8 cellular contexts compared by ENCODE assay signal in genomic region chr1:84433253-84434080, GRCh38. TPM values are rescaled to one million over a fixed set of nuclear protein-coding genes. Genes with fewer than 3 reads are reported as not detected.
DNase-seq lines count a peak whose midpoint lies in the region; ATAC-seq and TF ChIP-seq lines count a peak whose summit lies in the region.

No MANE protein-coding gene starts in this region.

- H3K79me1 ChIP-seq in H9 (ENCODE audit: insufficient read depth, low read depth, low read length, poor library complexity, severe bottlenecking), result no peaks in the 10 kb centered on the region

- H3K36me3 ChIP-seq in brain microvascular endothelial cell (replicated peaks) (no peaks in the 10 kb centered on the region), iPS DF 6.9 (ENCODE audit: control insufficient read depth, insufficient read depth, low read length) (no peaks in the 10 kb centered on the region), skeletal muscle satellite cell (ENCODE audit: insufficient read depth, low read length) (no peaks in the 10 kb centered on the region)

- no peak overlapping the region for H2BK5ac ChIP-seq in H9 (ENCODE audit: insufficient read length, low read length)

- no peak overlapping the region for H4K8ac ChIP-seq in H9 (replicated peaks; ENCODE audit: insufficient read length, low read depth, low read length)

- DNase-seq in EH (ENCODE audit: low read depth) (peak; percentile 74), H9 (peak; percentile 33), NCI-H1417 treated with DMSO at 0.1 percent for 48 hours (lab: John Stamatoyannopoulos, UW) (peak; percentile 75), SW480 (ENCODE audit: low spot score) (peak; percentile 52), brain microvascular endothelial cell (peak; percentile 75), iPS DF 6.9 (ENCODE audit: low read depth, low spot score) (peak; percentile 25)

- H2AK5ac ChIP-seq in H9 (ENCODE audit: insufficient read length, low read length), result no peak overlapping the region

- no peaks in the 10 kb centered on the region for H4K20me1 ChIP-seq in H9 (ENCODE audit: control insufficient read depth, insufficient read depth, insufficient read length)

- no peak overlapping the region for H3K14ac ChIP-seq in H9 (ENCODE audit: insufficient read depth, low read length)

- TF ChIP-seq CTCF in H9 (conservative IDR thresholded peaks at IDR 0.05), result peak; percentile 84
- TF ChIP-seq CTCF in brain microvascular endothelial cell (IDR thresholded peaks at IDR 0.05; ENCODE audit: low read depth, low read length, missing control alignments), result peak; percentile 73

- H3K23me2 ChIP-seq in H9 (ENCODE audit: insufficient read length, low read depth, low read length, poor library complexity, severe bottlenecking), result no peaks in the 10 kb centered on the region

- no peak overlapping the region for H3K4me3 Mint-ChIP-seq in H9

- H2BK120ac ChIP-seq in H9 (ENCODE audit: low read depth, low read length, poor library complexity, severe bottlenecking), result no peak overlapping the region

- no peak overlapping the region for H4K5ac ChIP-seq in H9 (ENCODE audit: insufficient read length, low read depth, low read length)

- H3K18ac ChIP-seq in H9 (ENCODE audit: insufficient read length, low read depth, low read length), result no peak overlapping the region

- H3K27me3 Mint-ChIP-seq in H9 (ENCODE audit: low read depth), result peaks cover 2% of the 10 kb centered on the region; the same call in 1 of the 2 replicates

- H3K56ac ChIP-seq in H9 (ENCODE audit: insufficient read length, low read depth, low read length), result no peak overlapping the region

- H3K4me1 Mint-ChIP-seq in H9, result peaks cover 3 to 4% of the 10 kb centered on the region in 2 experiments; a peak in 2 of 4 replicates

- no peak overlapping the region for H3K27ac Mint-ChIP-seq in H9

- no peaks in the 10 kb centered on the region for H3K4me1 ChIP-seq in H9 (ENCODE audit: insufficient read depth, low read length)
- peaks cover 2% of the 10 kb centered on the region; the same call in 1 of the 2 replicates for H3K4me1 ChIP-seq in iPS DF 6.9 (ENCODE audit: control insufficient read depth, insufficient read depth, low read length)
- peaks cover 4% of the 10 kb centered on the region for H3K4me1 ChIP-seq in skeletal muscle satellite cell (ENCODE audit: control insufficient read depth, insufficient read depth, low read length)

- no peak overlapping the region for H3T11ph ChIP-seq in H9 (ENCODE audit: low read length)

- no peak overlapping the region for H3K4me2 ChIP-seq in H9 (ENCODE audit: insufficient read depth, insufficient read length, low read length)
- H3K4me2 ChIP-seq in skeletal muscle satellite cell (ENCODE audit: low read length), result peak overlapping the region; percentile 68

- H3K9me3 ChIP-seq in H9 (ENCODE audit: control insufficient read depth, low read depth, low read length) (no peaks in the 10 kb centered on the region), iPS DF 6.9 (ENCODE audit: control insufficient read depth, insufficient read depth, low read length) (no peaks in the 10 kb centered on the region), skeletal muscle satellite cell (replicated peaks; ENCODE audit: low read length) (no peaks in the 10 kb centered on the region)

- H3K4ac ChIP-seq in H9 (ENCODE audit: low read depth, low read length), result no peak overlapping the region

- WGBS in H9 (ENCODE audit: extremely low coverage, insufficient read length, low lambda C conversion rate), result no CpG with 5 or more reads among the region's 11 CpGs
- WGBS in iPS DF 6.9 (ENCODE audit: insufficient coverage, insufficient read length), result no CpG with 5 or more reads among the region's 11 CpGs

- peaks cover 4 to 9% of the 10 kb centered on the region in 2 experiments for H3K9me3 Mint-ChIP-seq in H9

- H3K9ac ChIP-seq in H9 (ENCODE audit: extremely low read depth, insufficient read length, low read length), result no peak overlapping the region
- H3K9ac ChIP-seq in skeletal muscle satellite cell (ENCODE audit: low read depth, low read length), result peak overlapping the region; percentile 47

- H3K4me3 ChIP-seq in brain microvascular endothelial cell (ENCODE audit: low read depth, low read length) (peak overlapping the region; percentile 24), iPS DF 6.9 (ENCODE audit: low read length) (no peak overlapping the region), skeletal muscle satellite cell (ENCODE audit: low read length) (peak overlapping the region; percentile 37)

- peaks cover 0 to 11% (median 0%) of the 10 kb centered on the region in 3 experiments; a peak in 2 of 7 replicates for H3K36me3 Mint-ChIP-seq in H9 (ENCODE audit: insufficient read depth in 1 of 3, low read depth in 3 of 3)

- no peak overlapping the region for H2BK20ac ChIP-seq in H9 (ENCODE audit: low read depth, low read length, poor library complexity, severe bottlenecking)

- H2AFZ ChIP-seq in H9 (ENCODE audit: low read length), result no peak overlapping the region

- no peak overlapping the region for H4K91ac ChIP-seq in H9 (ENCODE audit: insufficient read length, low read depth, low read length)

- H3K79me2 ChIP-seq in H9 (ENCODE audit: insufficient read depth, low read length), result no peaks in the 10 kb centered on the region

- no peak overlapping the region for H2BK15ac ChIP-seq in H9 (ENCODE audit: low read depth, low read length)

- H3K27ac ChIP-seq in H9 (ENCODE audit: insufficient read length, low read depth, low read length), result no peak overlapping the region
- H3K27ac ChIP-seq in brain microvascular endothelial cell, result peak overlapping the region; percentile 8
- no peak overlapping the region for H3K27ac ChIP-seq in iPS DF 6.9 (ENCODE audit: low read length)

- H3K23ac ChIP-seq in H9 (ENCODE audit: insufficient read length, low read depth, low read length), result no peak overlapping the region

- no peak for ATAC-seq in HG02571 (IDR thresholded peaks at IDR 0.05; ENCODE audit: unreplicated experiment)

- H3K27me3 ChIP-seq in H9 (ENCODE audit: insufficient read depth, low read length), result no peaks in the 10 kb centered on the region
- H3K27me3 ChIP-seq in brain microvascular endothelial cell (replicated peaks), result no peaks in the 10 kb centered on the region
- H3K27me3 ChIP-seq in iPS DF 6.9 (ENCODE audit: control insufficient read depth, insufficient read depth, low read length), result no peaks in the 10 kb centered on the region
- no peaks in the 10 kb centered on the region for H3K27me3 ChIP-seq in skeletal muscle satellite cell (ENCODE audit: control insufficient read depth, insufficient read depth, low read length)

- H2BK12ac ChIP-seq in H9 (ENCODE audit: insufficient read length, low read depth, low read length), result no peak overlapping the region

- in situ Hi-C loops in brain microvascular endothelial cell (cut with HindIII; ENCODE audit: low pct_ligation_motif_present, low sequenced_read_pairs), result loop anchor here (10.0 to 25.0 kb wide), 2 partner anchors 289 to 329 kb away; partner anchors contain the start of gene PRKACB

RNA-seq across cellular contexts. Expression of gene DNASE2B, which starts 35.2 kb away (rescaled TPM):
- total RNA-seq in H9 (2021), result not detected in 2 replicates
- total RNA-seq in skeletal muscle satellite cell (2012; rRNA removed), result not detected in 2 replicates

RNA-seq across cellular contexts. Expression of gene RPF1, which starts 45.6 kb away (rescaled TPM):
- total RNA-seq in H9 (2021), result 36.1 and 39.7 TPM in 2 replicates
- total RNA-seq in skeletal muscle satellite cell (2012; rRNA removed), result 40.1 and 48.3 TPM in 2 replicates

Comparison
In these comparisons a context has a peak if more than half of its experiments do, and no peak if none do; other contexts are left out.
1. DNase-seq: peak in every context shown above with its lines; median percentile 75 in NCI-H1417 treated with DMSO at 0.1 percent for 48 hours; 75 in brain microvascular endothelial cell; 74 in EH; 52 in SW480; 33 in H9; 25 in iPS DF 6.9.